Comparison of ENCODE assay signal across 10 cellular contexts in genomic region chr10:103850572-103850895, GRCh38. TPM values are rescaled to one million over a fixed set of nuclear protein-coding genes. Genes with fewer than 3 reads are reported as not detected.
DNase-seq lines count a peak whose midpoint lies in the region; ATAC-seq and TF ChIP-seq lines count a peak whose summit lies in the region.
"Had no signal": no experiment of that assay in that cellular context is flagged by ENCODE, and none has a peak within 500 bp of the region (broad histone marks: within the 10 kb centered on the region; RNA-seq: fewer than 3 reads in every experiment).

No MANE protein-coding gene starts in this region.

- H3K9me3 Mint-ChIP-seq in activated naive CD8-positive, alpha-beta T cell treated with anti-CD3 and anti-CD28 coated beads, Interleukin-2, amount 50 U/mL, for 24 hours, result no peaks in the 10 kb centered on the region

- peaks cover 22% of the 10 kb centered on the region for H3K27me3 Mint-ChIP-seq in activated naive CD8-positive, alpha-beta T cell treated with anti-CD3 and anti-CD28 coated beads, Interleukin-2, amount 50 U/mL, for 24 hours

- peak; percentile 18 for ATAC-seq in Right ventricle myocardium superior (ENCODE audit: poor library complexity)
- ATAC-seq in activated naive CD8-positive, alpha-beta T cell treated with anti-CD3 and anti-CD28 coated beads, Interleukin-2, amount 50 U/mL, for 24 hours, result no peak

- H3K4me3 ChIP-seq in AG04450 (ENCODE audit: low read depth, low read length) (peak overlapping the region; percentile 31; the same call in 1 of the 2 replicates), sigmoid colon (peak overlapping the region in 1 of 4 donors; percentile 1)
- H3K4me3 ChIP-seq: pancreas had no signal

- no peaks in the 10 kb centered on the region for H3K36me3 Mint-ChIP-seq in activated naive CD8-positive, alpha-beta T cell treated with anti-CD3 and anti-CD28 coated beads, Interleukin-2, amount 50 U/mL, for 24 hours (ENCODE audit: low read depth)

- no peak overlapping the region for H3K27ac Mint-ChIP-seq in activated naive CD8-positive, alpha-beta T cell treated with anti-CD3 and anti-CD28 coated beads, Interleukin-2, amount 50 U/mL, for 24 hours

- no peak for TF ChIP-seq POLR2A in sigmoid colon (IDR thresholded peaks at IDR 0.05)

- no peak for DNase-seq in AG04450 (ENCODE audit: low read depth, low spot score)
- DNase-seq in Right ventricle myocardium superior, result peak; percentile 50
- DNase-seq in sigmoid colon, result peak; percentile 74
- DNase-seq in dermis blood vessel endothelial cell, result no peak
- no peak for DNase-seq in KG1 (lab: John Stamatoyannopoulos, UW)
- no peak for DNase-seq in iPS-NIHi11 (ENCODE audit: low spot score)
- DNase-seq in activated naive CD8-positive, alpha-beta T cell treated with anti-CD3 and anti-CD28 coated beads, Interleukin-2, amount 50 U/mL, for 24 hours, result no peak
- DNase-seq: kidney, pancreas had no signal

- H3K27ac ChIP-seq in AG04450 (ENCODE audit: low read depth, low read length) (peak overlapping the region; percentile 93), VCaP (peak overlapping the region; percentile 37; the same call in 1 of the 2 replicates), sigmoid colon (peak overlapping the region; percentile 73 to 85 (median 78))

- intact Hi-C loops in Right ventricle myocardium superior (cut with DNase I) (loop anchor here (10.0 kb wide), 1 partner anchor 256 kb away; no protein-coding TSS in a partner anchor), sigmoid colon (cut with DNase I) (loop anchor here (10.0 kb wide), 1 partner anchor 256 kb away; no protein-coding TSS in a partner anchor)

- 30 to 60% methylated on average over 3 of the region's 3 CpGs for WGBS in sigmoid colon, 2 donors

- H3K9me3 ChIP-seq in AG04450 (ENCODE audit: control insufficient read depth, insufficient read depth, low read length), result no peaks in the 10 kb centered on the region; the same call in 1 of the 2 replicates
- H3K9me3 ChIP-seq in sigmoid colon, result no peaks in the 10 kb centered on the region
- H3K9me3 ChIP-seq: pancreas had no signal

- POLR2A ChIA-PET in AG04450 (lab: Yijun Ruan, JAX), result interaction anchor here (0.6 kb wide), 1 partner anchor 270 kb away, joined by 7 read pairs; no protein-coding TSS in a partner anchor

- H3K4me1 ChIP-seq in sigmoid colon, result peaks cover 0 to 63% (median 47%) of the 10 kb centered on the region in 4 donors

- no peak overlapping the region for H3K4me3 Mint-ChIP-seq in activated naive CD8-positive, alpha-beta T cell treated with anti-CD3 and anti-CD28 coated beads, Interleukin-2, amount 50 U/mL, for 24 hours

- TF ChIP-seq EP300 in sigmoid colon (IDR thresholded peaks at IDR 0.05), result no peak

- H3K36me3 ChIP-seq in sigmoid colon, result no peaks in the 10 kb centered on the region
- H3K36me3 ChIP-seq: pancreas had no signal

- H3K27me3 ChIP-seq in AG04450 (ENCODE audit: control insufficient read depth, insufficient read depth, low read length) (no peaks in the 10 kb centered on the region), sigmoid colon (no peaks in the 10 kb centered on the region)
- H3K27me3 ChIP-seq: pancreas had no signal

- CTCF ChIA-PET in AG04450 (lab: Charles Lee), result interaction anchor here (1.1 to 1.5 kb wide), 2 partner anchors 69 to 138 kb away, joined by 3 to 4 read pairs; no protein-coding TSS in a partner anchor

- H3K4me1 Mint-ChIP-seq in activated naive CD8-positive, alpha-beta T cell treated with anti-CD3 and anti-CD28 coated beads, Interleukin-2, amount 50 U/mL, for 24 hours, result peaks cover 18% of the 10 kb centered on the region

- TF ChIP-seq CTCF in AG04450 (IDR thresholded peaks at IDR 0.05; ENCODE audit: low read depth, low read length), result no peak
- no peak for TF ChIP-seq CTCF in VCaP (conservative IDR thresholded peaks at IDR 0.05)
- TF ChIP-seq CTCF in sigmoid colon (IDR thresholded peaks at IDR 0.05), result no peak

RNA-seq across cellular contexts. Expression of gene SH3PXD2A, which starts 4.8 kb away (rescaled TPM):
- 22.9 and 27.8 TPM in 2 replicates for polyA plus RNA-seq in AG04450 (2011; rRNA removed)
- 35.4 and 38.3 TPM in 2 replicates for polyA minus RNA-seq in AG04450 (2011; rRNA and poly(A)+ RNA removed)
- total RNA-seq in Right ventricle myocardium superior, result 27.0 TPM
- total RNA-seq in sigmoid colon, result 10 to 100 TPM; 24.5 to 58.2 (median 31.9) TPM
- 10 to 100 TPM; 19.0 to 23.6 (median 19.2) TPM for polyA plus RNA-seq in sigmoid colon
- total RNA-seq in dermis blood vessel endothelial cell, result 2.4 and 3.9 TPM in 2 replicates

Comparison
In these comparisons a context has a peak if more than half of its experiments do, and no peak if none do; other contexts are left out.
1. DNase-seq: peak in Right ventricle myocardium superior (single experiment) and sigmoid colon (single experiment); none in AG04450 (single experiment), dermis blood vessel endothelial cell (single experiment), KG1 (single experiment), iPS-NIHi11 (single experiment) and activated naive CD8-positive, alpha-beta T cell treated with anti-CD3 and anti-CD28 coated beads, Interleukin-2, amount 50 U/mL, for 24 hours (single experiment).
2. H3K27ac ChIP-seq: peak in every context shown above with its lines; median percentile 93 in AG04450; 78 in sigmoid colon; 37 in VCaP.